In the genomic region with DNA sequence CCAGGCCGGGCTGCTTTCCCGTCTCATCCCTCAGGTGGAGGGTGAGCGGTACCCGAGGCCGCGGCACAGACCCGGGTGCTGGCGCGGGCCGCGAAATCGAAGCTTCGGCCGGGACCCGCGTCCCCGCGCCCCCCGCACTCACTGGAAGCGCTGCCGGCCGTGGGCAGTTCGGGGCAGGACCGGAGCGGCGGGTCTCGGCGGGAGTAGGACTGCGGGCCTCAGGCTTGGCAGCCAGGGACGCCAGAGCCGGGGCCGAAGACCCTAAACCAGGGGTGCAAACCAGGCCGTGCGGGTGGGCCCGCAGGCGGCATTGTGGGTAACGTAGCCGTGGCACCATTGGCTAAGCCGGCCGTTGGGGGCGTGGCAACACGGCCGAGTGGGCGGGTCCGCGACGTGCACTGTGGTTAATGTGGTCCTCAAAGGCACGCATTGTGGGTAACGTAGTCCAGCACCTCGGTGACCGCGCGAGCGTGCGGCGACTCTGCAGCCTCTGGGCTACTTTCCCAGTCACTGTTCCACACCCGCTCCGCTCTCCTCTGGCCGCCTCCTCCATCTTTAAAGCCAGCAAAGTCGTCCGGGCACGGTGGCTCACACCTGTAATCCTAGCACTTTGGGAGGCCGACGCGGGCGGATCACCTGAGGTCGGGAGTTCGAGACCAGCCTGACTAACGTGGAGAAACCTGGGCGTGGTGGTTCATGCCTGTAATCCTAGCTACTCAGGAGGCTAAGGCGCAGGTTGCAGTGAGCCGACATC, we compare ENCODE assay signal across 8 cellular contexts. TPM values are rescaled to one million over a fixed set of nuclear protein-coding genes. Genes with fewer than 3 reads are reported as not detected.
DNase-seq lines count a peak whose midpoint lies in the region; ATAC-seq and TF ChIP-seq lines count a peak whose summit lies in the region.

A gene (minus strand): TSS at position 288 of the 754 bp plus-strand sequence. CDS start 1,184 bp downstream, outside the sequence.

- DNase-seq in NCI-H187 (lab: John Stamatoyannopoulos, UW) (peak; percentile 77 to 84), T-helper 17 cell (peak; percentile 87 to 96 (median 90)), left ventricle myocardium superior (peak; percentile 100), prostate gland (ENCODE audit: low spot score) (peak; percentile 97)

- no peaks in the 10 kb centered on the region for H3K9me3 ChIP-seq in T-helper 17 cell (ENCODE audit: control insufficient read depth, low read length, poor library complexity, severe bottlenecking)
- H3K9me3 ChIP-seq in prostate gland, result no peaks in the 10 kb centered on the region

- peak; percentile 79 for TF ChIP-seq POLR2A in prostate gland (IDR thresholded peaks at IDR 0.05)

- H3K27me3 Mint-ChIP-seq in T-helper 17 cell, result no peaks in the 10 kb centered on the region

- TF ChIP-seq CTCF in prostate gland (IDR thresholded peaks at IDR 0.05), result peak in 1 of 4 experiments; percentile 35

- peak within 1 kb of the TSS; percentile 80 for H3K27ac Mint-ChIP-seq in T-helper 17 cell

- H3K4me1 ChIP-seq in prostate gland (replicated peaks) (peaks cover 15% of the 10 kb centered on the region), urinary bladder (ENCODE audit: insufficient read depth) (peaks cover 2% of the 10 kb centered on the region)

- H3K36me3 ChIP-seq in prostate gland (peaks cover 0 to 13% of the 10 kb centered on the region in 2 donors), urinary bladder (ENCODE audit: insufficient read depth) (peaks cover 3% of the 10 kb centered on the region)

- 5% methylated on average over 37 of the region's 72 CpGs for WGBS in prostate gland
- WGBS in urinary bladder, result 3% methylated on average over 72 of the region's 72 CpGs

- peaks cover 28% of the 10 kb centered on the region for H3K4me1 Mint-ChIP-seq in T-helper 17 cell

- intact Hi-C loops in left ventricle myocardium superior (cut with micrococcal nuclease), result no loop called here
- intact Hi-C loops in prostate gland (cut with DNase I), result no loop called here

- peak within 1 kb of the TSS; percentile 91 for H3K4me3 Mint-ChIP-seq in T-helper 17 cell

- H3K4me3 ChIP-seq in prostate gland (peak within 1 kb of the TSS; percentile 97 to 99), urinary bladder (ENCODE audit: low read depth, low read length) (peak within 1 kb of the TSS; percentile 95)

- no peaks in the 10 kb centered on the region for H3K36me3 Mint-ChIP-seq in T-helper 17 cell (ENCODE audit: low read depth)

- ATAC-seq in GM18502 (IDR thresholded peaks at IDR 0.05; ENCODE audit: poor library complexity, unreplicated experiment), result peak; percentile 87
- peak; percentile 78 for ATAC-seq in HG02943 (IDR thresholded peaks at IDR 0.05; ENCODE audit: low read depth, unreplicated experiment)
- ATAC-seq in T-helper 17 cell, result peak; percentile 96
- ATAC-seq in left ventricle myocardium superior, result peak; percentile 94

- H3K27ac ChIP-seq in angular gyrus (ENCODE audit: low read depth, low read length) (peak within 1 kb of the TSS; percentile 83), prostate gland (peak within 1 kb of the TSS; percentile 89 to 92), urinary bladder (ENCODE audit: low read depth) (peak within 1 kb of the TSS; percentile 79)

- H3K27me3 ChIP-seq in prostate gland (replicated peaks; ENCODE audit: insufficient read depth), result no peaks in the 10 kb centered on the region

RNA-seq across cellular contexts. Expression of the gene that starts here (rescaled TPM):
- 10 to 100 TPM; 10.1 to 15.8 TPM for total RNA-seq in T-helper 17 cell
- total RNA-seq in left ventricle myocardium superior, result 8.4 TPM
- total RNA-seq in prostate gland, result 10 to 100 TPM; 29.2 to 33.8 TPM
- total RNA-seq in urinary bladder, result 9.9 TPM
- 14.4 TPM for polyA plus RNA-seq in urinary bladder

Comparison
In these comparisons a context has a peak if more than half of its experiments do, and no peak if none do; other contexts are left out.
1. Peak in every context shown above with its lines: DNase-seq, ATAC-seq, H3K4me3 ChIP-seq and H3K27ac ChIP-seq.